9 cellular contexts compared by ENCODE assay signal in genomic region chr1:27504588-27505419, GRCh38. TPM values are rescaled to one million over a fixed set of nuclear protein-coding genes. Genes with fewer than 3 reads are reported as not detected.
A peak's percentile ranks its signal among the peaks of the same experiment; 100 is the strongest.
DNase-seq lines count a peak whose midpoint lies in the region; ATAC-seq, FAIRE-seq and TF ChIP-seq lines count a peak whose summit lies in the region.
"Had no signal": no experiment of that assay in that cellular context is flagged by ENCODE, and none has a peak within 500 bp of the region (broad histone marks: within the 10 kb centered on the region; RNA-seq: fewer than 3 reads in every experiment).

No MANE protein-coding gene starts in this region.

- H3K4me2 ChIP-seq in keratinocyte (ENCODE audit: control insufficient read depth, extremely low read depth, insufficient read depth, low read depth, low read length), result peak overlapping the region; percentile 55

- H2AFZ ChIP-seq in keratinocyte (ENCODE audit: control insufficient read depth, low read length), result peak overlapping the region; percentile 79

- peak; percentile 68 for DNase-seq in HTR-8/SVneo (ENCODE audit: insufficient read length, low spot score)
- DNase-seq in keratinocyte (ENCODE audit: low read depth, low spot score), result no peak
- DNase-seq in gastrocnemius medialis, result peak in 1 of 2 donors; percentile 75
- DNase-seq in NCI-H526 treated with DMSO at 0.1 percent for 48 hours (lab: John Stamatoyannopoulos, UW), result no peak
- DNase-seq in NCI-H146 (lab: John Stamatoyannopoulos, UW), result no peak
- DNase-seq: activated CD4-positive, alpha-beta memory T cell treated with anti-CD3 and anti-CD28 coated beads for 36 hours had no signal

- H4K20me1 ChIP-seq in keratinocyte (ENCODE audit: control insufficient read depth, extremely low read depth, insufficient read depth, low read length), result no peaks in the 10 kb centered on the region

- peak overlapping the region; percentile 99 for H3K27ac ChIP-seq in cingulate gyrus (ENCODE audit: low read depth, low read length)
- peak overlapping the region; percentile 70 for H3K27ac ChIP-seq in keratinocyte (ENCODE audit: control insufficient read depth, insufficient read depth, low read length)
- H3K27ac ChIP-seq in gastrocnemius medialis, result peak overlapping the region; percentile 76 to 86 (median 80)

- H3K27me3 ChIP-seq in keratinocyte (ENCODE audit: control insufficient read depth, extremely low read depth, insufficient read depth, low read length) (no peaks in the 10 kb centered on the region), gastrocnemius medialis (no peaks in the 10 kb centered on the region)

- H3K4me3 ChIP-seq in keratinocyte (ENCODE audit: control insufficient read depth in 2 of 3, extremely low read depth in 1 of 3, insufficient read depth in 2 of 3, low read depth in 1 of 3, low read length in 3 of 3) (no peak overlapping the region), gastrocnemius medialis (peak overlapping the region in 1 of 4 donors; percentile 2)

- no peak for TF ChIP-seq POLR2A in gastrocnemius medialis (IDR thresholded peaks at IDR 0.05)

- ATAC-seq in gastrocnemius medialis (peak; percentile 64 to 73), GM18519 (IDR thresholded peaks at IDR 0.05; ENCODE audit: low FRiP score, unreplicated experiment) (no peak), GM19397 (IDR thresholded peaks at IDR 0.05; ENCODE audit: unreplicated experiment) (no peak)

- no peaks in the 10 kb centered on the region for H3K9me3 ChIP-seq in keratinocyte (ENCODE audit: control insufficient read depth, low read depth, low read length)
- no peaks in the 10 kb centered on the region for H3K9me3 ChIP-seq in gastrocnemius medialis

- TF ChIP-seq CTCF in keratinocyte (optimal IDR thresholded peaks at IDR 0.05 in 1 of 3, IDR thresholded peaks at IDR 0.05 in 1 of 3, conservative IDR thresholded peaks at IDR 0.05 in 1 of 3; ENCODE audit: extremely low read depth in 1 of 3, insufficient read depth in 2 of 3, low read length in 3 of 3) (no peak), gastrocnemius medialis (IDR thresholded peaks at IDR 0.05 in 4 of 5, conservative IDR thresholded peaks at IDR 0.05 in 1 of 5) (no peak)

- intact Hi-C loops in gastrocnemius medialis (cut with DNase I; ENCODE audit: low total_unique reads), result no loop called here

- no peaks in the 10 kb centered on the region for H3K36me3 ChIP-seq in keratinocyte (ENCODE audit: control insufficient read depth in 2 of 2, extremely low read depth in 1 of 2, insufficient read depth in 2 of 2, low read length in 2 of 2)
- H3K36me3 ChIP-seq in gastrocnemius medialis, result no peaks in the 10 kb centered on the region

- H3K4me1 ChIP-seq in keratinocyte (ENCODE audit: control insufficient read depth, extremely low read depth, insufficient read depth, low read length) (peaks cover 25% of the 10 kb centered on the region), gastrocnemius medialis (peaks cover 17 to 22% of the 10 kb centered on the region in 2 donors)

- H3K9me1 ChIP-seq in keratinocyte (ENCODE audit: control insufficient read depth, extremely low read depth, insufficient read depth, low read length), result no peaks in the 10 kb centered on the region

- H3K9ac ChIP-seq in keratinocyte (ENCODE audit: control insufficient read depth, extremely low read depth, insufficient read depth, low read length), result peak overlapping the region; percentile 69

- in situ Hi-C loops in gastrocnemius medialis (cut with MboI; ENCODE audit: low sequenced_read_pairs in 4 of 4), result loop anchor here in 2 of 4 donors (25.0 kb wide), 1 partner anchor 93 kb away; no protein-coding TSS in a partner anchor

- H3K79me2 ChIP-seq in keratinocyte (ENCODE audit: control insufficient read depth, insufficient read depth, low read length), result no peaks in the 10 kb centered on the region

- FAIRE-seq in HTR-8/SVneo (lab: Jason Lieb, UNC), result peak; percentile 72
- no peak for FAIRE-seq in keratinocyte (lab: Jason Lieb, UNC)

- dilution Hi-C loops in keratinocyte (cut with MboI; ENCODE audit: extremely low pct_ligation_motif_present, low sequenced_read_pairs), result no loop called here

RNA-seq across cellular contexts. Expression of gene WASF2, which starts 14.8 kb away (rescaled TPM):
- polyA plus RNA-seq in keratinocyte, result 31.3 to 53.8 TPM (median 42.9 TPM) in 3 replicates
- 43.3 TPM for polyA plus RNA-seq in keratinocyte (2011; ENCODE audit: low read depth)
- polyA plus RNA-seq in keratinocyte (2011; cell fraction: cytosol; rRNA removed), result 52.9 and 67.2 TPM in 2 replicates
- 50.6 and 59.2 TPM in 2 replicates for polyA plus RNA-seq in keratinocyte (2011; cell fraction: nucleus; rRNA removed)
- polyA plus RNA-seq in keratinocyte (2012; ENCODE audit: low replicate concordance), result 49.9 and 65.8 TPM in 2 replicates
- 53.1 to 145 TPM (median 57.9 TPM) in 3 replicates for polyA minus RNA-seq in keratinocyte
- polyA minus RNA-seq in keratinocyte (2011; cell fraction: cytosol; rRNA and poly(A)+ RNA removed), result 49.5 TPM
- polyA minus RNA-seq in keratinocyte (2011; cell fraction: nucleus; rRNA and poly(A)+ RNA removed), result 25.2 and 42.4 TPM in 2 replicates
- total RNA-seq in gastrocnemius medialis, result 10 to 100 TPM; 10.6 to 16.7 (median 13.3) TPM

Comparison
In these comparisons a context has a peak if more than half of its experiments do, and no peak if none do; other contexts are left out.
1. ATAC-seq: peak in gastrocnemius medialis (2 of 2); none in GM18519 (single experiment) and GM19397 (single experiment).
2. Peak in every context shown above with its lines, with median percentiles within 50 percentile points of each other: H3K27ac ChIP-seq.